In the genomic region with DNA sequence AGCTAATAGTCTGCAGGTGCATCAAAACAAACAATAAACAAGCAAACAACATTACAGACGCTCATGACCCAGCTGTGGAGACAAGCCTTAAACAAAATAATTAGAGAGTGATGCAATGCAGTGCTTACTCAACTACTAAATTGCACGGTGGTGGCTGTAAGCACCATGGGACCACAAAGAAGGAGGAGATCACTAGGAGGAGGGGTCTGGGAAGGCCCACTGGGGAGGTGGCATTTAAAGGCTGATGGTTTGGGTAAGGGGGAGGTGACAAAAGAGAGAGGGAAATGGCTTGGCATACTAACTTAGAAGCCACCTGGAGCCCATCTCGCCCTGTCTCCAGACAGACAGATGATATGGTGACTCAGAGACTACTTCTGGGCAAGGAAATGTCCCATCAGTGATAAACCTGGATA, we compare ENCODE assay signal across 8 cellular contexts.
DNase-seq lines count a peak whose midpoint lies in the region; TF ChIP-seq lines count a peak whose summit lies in the region.

No MANE protein-coding gene starts in this region.

- peak overlapping the region; percentile 68 to 96 for H3K27ac ChIP-seq in mucosa of rectum (ENCODE audit: low read depth in 2 of 2, low read length in 2 of 2)

- H3K27me3 Mint-ChIP-seq in brain: peaks cover 18% of the 10 kb centered on the region

- H3K9me3 Mint-ChIP-seq in brain: no peaks in the 10 kb centered on the region

- DNase-seq in ELR (ENCODE audit: low read depth) (peak; percentile 52), hypothalamus (lab: John Stamatoyannopoulos, UW) (no peak), pons (ENCODE audit: low spot score) (no peak), NCI-H1105 (lab: John Stamatoyannopoulos, UW) (no peak), NCI-H1048 (lab: John Stamatoyannopoulos, UW) (no peak)

- H3K36me3 ChIP-seq in mucosa of rectum (ENCODE audit: control insufficient read depth in 2 of 2, insufficient read depth in 2 of 2, low read length in 2 of 2): no peaks in the 10 kb centered on the region

- peaks cover 54% of the 10 kb centered on the region for H3K4me1 Mint-ChIP-seq in brain

- H3K36me3 Mint-ChIP-seq in brain: no peaks in the 10 kb centered on the region

- H3K4me3 ChIP-seq in mucosa of rectum (ENCODE audit: low read length in 2 of 2): peak overlapping the region in 1 of 2 donors; percentile 49

- H3K4me1 ChIP-seq in mucosa of rectum (ENCODE audit: control insufficient read depth in 2 of 2, insufficient read depth in 2 of 2, low read length in 2 of 2): peaks cover 26 to 42% of the 10 kb centered on the region in 2 donors

- H3K27me3 ChIP-seq in mucosa of rectum (ENCODE audit: control insufficient read depth in 2 of 2, insufficient read depth in 2 of 2, low read length in 2 of 2): no peaks in the 10 kb centered on the region

- H3K4me3 Mint-ChIP-seq in brain: peak overlapping the region in 4 of 5 experiments; percentile 21 to 93 (median 88)

- H3K9me3 ChIP-seq in mucosa of rectum (ENCODE audit: control insufficient read depth in 2 of 2, low read length in 2 of 2): no peaks in the 10 kb centered on the region

- H3K27ac Mint-ChIP-seq in brain: peak overlapping the region in 1 of 5 experiments; percentile 95

- no peak for TF ChIP-seq CTCF in brain (conservative IDR thresholded peaks at IDR 0.05)

- H3K9ac ChIP-seq in mucosa of rectum (ENCODE audit: low read depth in 1 of 2, low read length in 2 of 2): peak overlapping the region in 1 of 2 donors; percentile 18

TF ChIP-seq in PFSK-1, 5 proteins besides CTCF, POLR2A, EP300 and RAD21:
- TF ChIP-seq FOXP2 (optimal IDR thresholded peaks at IDR 0.05; ENCODE audit: borderline replicate concordance, extremely low read depth, extremely low read length, insufficient read depth): peak; percentile 21
- TF ChIP-seq SIN3A (IDR thresholded peaks at IDR 0.05; ENCODE audit: borderline replicate concordance, insufficient read depth, low read length): no peak
- TF ChIP-seq, protein P1, sequence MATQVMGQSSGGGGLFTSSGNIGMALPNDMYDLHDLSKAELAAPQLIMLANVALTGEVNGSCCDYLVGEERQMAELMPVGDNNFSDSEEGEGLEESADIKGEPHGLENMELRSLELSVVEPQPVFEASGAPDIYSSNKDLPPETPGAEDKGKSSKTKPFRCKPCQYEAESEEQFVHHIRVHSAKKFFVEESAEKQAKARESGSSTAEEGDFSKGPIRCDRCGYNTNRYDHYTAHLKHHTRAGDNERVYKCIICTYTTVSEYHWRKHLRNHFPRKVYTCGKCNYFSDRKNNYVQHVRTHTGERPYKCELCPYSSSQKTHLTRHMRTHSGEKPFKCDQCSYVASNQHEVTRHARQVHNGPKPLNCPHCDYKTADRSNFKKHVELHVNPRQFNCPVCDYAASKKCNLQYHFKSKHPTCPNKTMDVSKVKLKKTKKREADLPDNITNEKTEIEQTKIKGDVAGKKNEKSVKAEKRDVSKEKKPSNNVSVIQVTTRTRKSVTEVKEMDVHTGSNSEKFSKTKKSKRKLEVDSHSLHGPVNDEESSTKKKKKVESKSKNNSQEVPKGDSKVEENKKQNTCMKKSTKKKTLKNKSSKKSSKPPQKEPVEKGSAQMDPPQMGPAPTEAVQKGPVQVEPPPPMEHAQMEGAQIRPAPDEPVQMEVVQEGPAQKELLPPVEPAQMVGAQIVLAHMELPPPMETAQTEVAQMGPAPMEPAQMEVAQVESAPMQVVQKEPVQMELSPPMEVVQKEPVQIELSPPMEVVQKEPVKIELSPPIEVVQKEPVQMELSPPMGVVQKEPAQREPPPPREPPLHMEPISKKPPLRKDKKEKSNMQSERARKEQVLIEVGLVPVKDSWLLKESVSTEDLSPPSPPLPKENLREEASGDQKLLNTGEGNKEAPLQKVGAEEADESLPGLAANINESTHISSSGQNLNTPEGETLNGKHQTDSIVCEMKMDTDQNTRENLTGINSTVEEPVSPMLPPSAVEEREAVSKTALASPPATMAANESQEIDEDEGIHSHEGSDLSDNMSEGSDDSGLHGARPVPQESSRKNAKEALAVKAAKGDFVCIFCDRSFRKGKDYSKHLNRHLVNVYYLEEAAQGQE (IDR thresholded peaks at IDR 0.05; ENCODE audit: insufficient read depth in 1 of 2, low read depth in 2 of 2, low read length in 2 of 2): no peak
- TF ChIP-seq POLR2AphosphoS5 (IDR thresholded peaks at IDR 0.05; ENCODE audit: low read depth, low read length): no peak
